1 cellular context compared by ENCODE assay signal in the genomic region with DNA sequence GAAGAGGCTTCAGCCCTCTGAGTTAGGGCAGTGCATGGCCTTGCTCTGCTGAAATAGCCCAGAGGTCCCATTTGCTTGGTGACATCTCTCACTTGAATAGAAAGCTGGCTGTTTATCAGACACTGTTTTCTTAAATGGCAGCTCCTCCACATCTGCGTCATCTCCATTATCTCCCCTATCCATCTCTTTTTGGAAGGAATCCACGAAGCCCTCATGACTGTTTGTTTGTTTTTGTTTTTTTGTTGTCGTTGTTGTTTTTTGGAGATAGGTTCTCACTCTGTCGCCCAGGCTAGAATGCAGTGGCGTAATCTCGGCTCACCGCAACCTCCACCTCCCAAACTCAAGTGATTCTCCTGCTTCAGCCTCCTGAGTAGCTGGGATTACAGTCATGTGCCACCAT.
TF ChIP-seq lines count a peak whose summit lies in the region.

No MANE protein-coding gene starts in this region.

TF ChIP-seq in K562, 482 proteins besides CTCF, POLR2A, EP300 and RAD21:
- TF ChIP-seq NFIC (IDR thresholded peaks at IDR 0.05), result peak; percentile 22; the same call in 1 of the 2 replicates
- TF ChIP-seq, protein P1, sequence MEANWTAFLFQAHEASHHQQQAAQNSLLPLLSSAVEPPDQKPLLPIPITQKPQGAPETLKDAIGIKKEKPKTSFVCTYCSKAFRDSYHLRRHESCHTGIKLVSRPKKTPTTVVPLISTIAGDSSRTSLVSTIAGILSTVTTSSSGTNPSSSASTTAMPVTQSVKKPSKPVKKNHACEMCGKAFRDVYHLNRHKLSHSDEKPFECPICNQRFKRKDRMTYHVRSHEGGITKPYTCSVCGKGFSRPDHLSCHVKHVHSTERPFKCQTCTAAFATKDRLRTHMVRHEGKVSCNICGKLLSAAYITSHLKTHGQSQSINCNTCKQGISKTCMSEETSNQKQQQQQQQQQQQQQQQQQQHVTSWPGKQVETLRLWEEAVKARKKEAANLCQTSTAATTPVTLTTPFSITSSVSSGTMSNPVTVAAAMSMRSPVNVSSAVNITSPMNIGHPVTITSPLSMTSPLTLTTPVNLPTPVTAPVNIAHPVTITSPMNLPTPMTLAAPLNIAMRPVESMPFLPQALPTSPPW (CRISPR knock-in tag; IDR thresholded peaks at IDR 0.05), result peak; percentile 17; the same call in 1 of the 2 replicates
- TF ChIP-seq, protein P2, sequence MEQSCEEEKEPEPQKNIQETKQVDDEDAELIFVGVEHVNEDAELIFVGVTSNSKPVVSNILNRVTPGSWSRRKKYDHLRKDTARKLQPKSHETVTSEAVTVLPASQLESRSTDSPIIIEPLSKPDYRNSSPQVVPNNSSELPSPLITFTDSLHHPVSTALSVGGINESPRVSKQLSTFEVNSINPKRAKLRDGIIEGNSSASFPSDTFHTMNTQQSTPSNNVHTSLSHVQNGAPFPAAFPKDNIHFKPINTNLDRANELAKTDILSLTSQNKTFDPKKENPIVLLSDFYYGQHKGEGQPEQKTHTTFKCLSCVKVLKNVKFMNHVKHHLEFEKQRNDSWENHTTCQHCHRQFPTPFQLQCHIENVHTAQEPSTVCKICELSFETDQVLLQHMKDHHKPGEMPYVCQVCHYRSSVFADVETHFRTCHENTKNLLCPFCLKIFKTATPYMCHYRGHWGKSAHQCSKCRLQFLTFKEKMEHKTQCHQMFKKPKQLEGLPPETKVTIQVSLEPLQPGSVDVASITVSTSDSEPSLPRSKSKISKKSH (CRISPR knock-in tag; IDR thresholded peaks at IDR 0.05), result no peak
- TF ChIP-seq NCOA2 (IDR thresholded peaks at IDR 0.05; ENCODE audit: partially characterized antibody in 2 of 2), result no peak
- TF ChIP-seq, protein P3, sequence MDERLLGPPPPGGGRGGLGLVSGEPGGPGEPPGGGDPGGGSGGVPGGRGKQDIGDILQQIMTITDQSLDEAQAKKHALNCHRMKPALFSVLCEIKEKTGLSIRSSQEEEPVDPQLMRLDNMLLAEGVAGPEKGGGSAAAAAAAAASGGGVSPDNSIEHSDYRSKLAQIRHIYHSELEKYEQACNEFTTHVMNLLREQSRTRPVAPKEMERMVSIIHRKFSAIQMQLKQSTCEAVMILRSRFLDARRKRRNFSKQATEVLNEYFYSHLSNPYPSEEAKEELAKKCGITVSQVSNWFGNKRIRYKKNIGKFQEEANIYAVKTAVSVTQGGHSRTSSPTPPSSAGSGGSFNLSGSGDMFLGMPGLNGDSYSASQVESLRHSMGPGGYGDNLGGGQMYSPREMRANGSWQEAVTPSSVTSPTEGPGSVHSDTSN (CRISPR knock-in tag; IDR thresholded peaks at IDR 0.05; ENCODE audit: low read depth), result no peak
- TF ChIP-seq, protein P3 (tag; conservative IDR thresholded peaks at IDR 0.05; ENCODE audit: low read depth), result no peak
